20 cellular contexts compared by ENCODE assay signal in genomic region chr1:230894032-230894431, GRCh38. TPM values are rescaled to one million over a fixed set of nuclear protein-coding genes. Genes with fewer than 3 reads are reported as not detected.
A peak's percentile ranks its signal among the peaks of the same experiment; 100 is the strongest.
DNase-seq lines count a peak whose midpoint lies in the region; ATAC-seq, FAIRE-seq and TF ChIP-seq lines count a peak whose summit lies in the region.
"Had no signal": no experiment of that assay in that cellular context is flagged by ENCODE, and none has a peak within 500 bp of the region (broad histone marks: within the 10 kb centered on the region; RNA-seq: fewer than 3 reads in every experiment).

No MANE protein-coding gene starts in this region.

- no peak overlapping the region for H2AFZ ChIP-seq in HepG2 (ENCODE audit: low read length)
- no peak overlapping the region for H2AFZ ChIP-seq in H1 (ENCODE audit: low read length)
- no peak overlapping the region for H2AFZ ChIP-seq in neuronal stem cell (ENCODE audit: low read length)
- H2AFZ ChIP-seq: GM23248 had no signal

- H3K23ac ChIP-seq in H1 (ENCODE audit: insufficient read length) (no peak overlapping the region), neuronal stem cell (ENCODE audit: low read depth, low read length, poor library complexity) (no peak overlapping the region)

- H2BK15ac ChIP-seq in H1 (ENCODE audit: low read length) (no peak overlapping the region), neuronal stem cell (ENCODE audit: low read length) (no peak overlapping the region)

- no peaks in the 10 kb centered on the region for H3K23me2 ChIP-seq in H1 (ENCODE audit: low read depth, low read length)

- H2BK120ac ChIP-seq in H1 (replicated peaks; ENCODE audit: low read depth, low read length), result no peak overlapping the region
- no peak overlapping the region for H2BK120ac ChIP-seq in neuronal stem cell (ENCODE audit: low read depth, low read length)

- H4K20me1 ChIP-seq in HepG2 (ENCODE audit: insufficient read depth, low read length) (no peaks in the 10 kb centered on the region), H1 (replicated peaks in 1 of 2; ENCODE audit: control insufficient read depth in 1 of 2, insufficient read depth in 2 of 2, low read length in 2 of 2) (no peaks in the 10 kb centered on the region)
- H4K20me1 ChIP-seq: BLaER1 had no signal

- no peak overlapping the region for H3K4me3 ChIP-seq in HepG2 (replicated peaks in 1 of 3; ENCODE audit: insufficient read depth in 1 of 3, low read depth in 2 of 3, low read length in 3 of 3)
- no peak overlapping the region for H3K4me3 ChIP-seq in right lobe of liver
- no peak overlapping the region for H3K4me3 ChIP-seq in H1 (ENCODE audit: extremely low read depth in 1 of 4, insufficient read depth in 2 of 4, low read depth in 3 of 4, low read length in 4 of 4)
- no peak overlapping the region for H3K4me3 ChIP-seq in neuronal stem cell (ENCODE audit: low read length in 2 of 2)
- no peak overlapping the region for H3K4me3 ChIP-seq in upper lobe of left lung
- H3K4me3 ChIP-seq: BLaER1, GM23248 had no signal

- H2AK5ac ChIP-seq in H1 (ENCODE audit: low read depth, low read length), result no peak overlapping the region
- no peak overlapping the region for H2AK5ac ChIP-seq in neuronal stem cell (ENCODE audit: low read depth, low read length)

- no peaks in the 10 kb centered on the region for H3K36me3 ChIP-seq in HepG2 (replicated peaks in 1 of 2; ENCODE audit: control insufficient read depth in 1 of 2, insufficient read depth in 2 of 2, low read length in 2 of 2)
- H3K36me3 ChIP-seq in right lobe of liver, result no peaks in the 10 kb centered on the region
- no peaks in the 10 kb centered on the region for H3K36me3 ChIP-seq in H1 (ENCODE audit: control insufficient read depth in 2 of 4, insufficient read depth in 4 of 4, low read length in 3 of 4)
- H3K36me3 ChIP-seq in neuronal stem cell (replicated peaks in 1 of 2; ENCODE audit: control insufficient read depth in 2 of 2, insufficient read depth in 2 of 2, low read length in 2 of 2), result no peaks in the 10 kb centered on the region
- no peaks in the 10 kb centered on the region for H3K36me3 ChIP-seq in upper lobe of left lung
- H3K36me3 ChIP-seq: BLaER1 had no signal

- no peaks in the 10 kb centered on the region; a peak in 2 of 5 replicates for H3K27me3 ChIP-seq in HepG2 (ENCODE audit: control insufficient read depth in 1 of 2, insufficient read depth in 2 of 2, low read length in 2 of 2)
- H3K27me3 ChIP-seq in right lobe of liver, result no peaks in the 10 kb centered on the region
- H3K27me3 ChIP-seq in H1 (replicated peaks in 1 of 4; ENCODE audit: control insufficient read depth in 3 of 4, extremely low read depth in 1 of 4, insufficient read depth in 3 of 4, low read length in 3 of 4), result no peaks in the 10 kb centered on the region; a peak in 1 of 7 replicates
- no peaks in the 10 kb centered on the region for H3K27me3 ChIP-seq in neuronal stem cell (ENCODE audit: control insufficient read depth in 3 of 3, insufficient read depth in 3 of 3, low read depth in 1 of 3, low read length in 3 of 3)
- H3K27me3 ChIP-seq in upper lobe of left lung, result no peaks in the 10 kb centered on the region
- H3K27me3 ChIP-seq: BLaER1 had no signal

- TF ChIP-seq RAD21 in HepG2 (CRISPR knock-in tag; IDR thresholded peaks at IDR 0.05) (no peak), H1 (IDR thresholded peaks at IDR 0.05 in 1 of 2, conservative IDR thresholded peaks at IDR 0.05 in 1 of 2; ENCODE audit: low read depth in 2 of 2, low read length in 2 of 2) (no peak)

- TF ChIP-seq POLR2A in HepG2 (IDR thresholded peaks at IDR 0.05; ENCODE audit: insufficient read depth in 1 of 2, low read depth in 2 of 2, low read length in 2 of 2), result no peak
- TF ChIP-seq POLR2A in right lobe of liver (IDR thresholded peaks at IDR 0.05), result no peak
- TF ChIP-seq POLR2A in H1 (IDR thresholded peaks at IDR 0.05; ENCODE audit: control extremely low read depth in 1 of 2, low read depth in 2 of 2, low read length in 2 of 2), result no peak
- TF ChIP-seq POLR2A in upper lobe of left lung (IDR thresholded peaks at IDR 0.05), result no peak

- H3K27ac ChIP-seq in HepG2 (ENCODE audit: extremely low read length, insufficient read depth, low read length) (no peak overlapping the region), right lobe of liver (no peak overlapping the region), H1 (ENCODE audit: low read depth, low read length) (no peak overlapping the region), neuronal stem cell (replicated peaks; ENCODE audit: low read length) (no peak overlapping the region), upper lobe of left lung (no peak overlapping the region)
- H3K27ac ChIP-seq: BLaER1, GM23248, HL-60 had no signal

- DNase-seq in HepG2 (ENCODE audit: low spot score), result no peak
- DNase-seq in right lobe of liver, result no peak
- no peak for DNase-seq in H1 (ENCODE audit: low read depth in 1 of 2, low spot score in 2 of 2)
- DNase-seq in neuronal stem cell (ENCODE audit: low spot score), result no peak
- DNase-seq in upper lobe of left lung, result no peak
- no peak for DNase-seq in NCI-H1930 (lab: John Stamatoyannopoulos, UW)
- no peak for DNase-seq in GM19240 (ENCODE audit: insufficient read length, low spot score)
- DNase-seq: 8988T; Calu3; CD4-positive, alpha-beta memory T cell; DND-41; GM23248; H7; HFFc6 had no signal

- H2BK12ac ChIP-seq in H1 (ENCODE audit: low read depth, low read length), result no peak overlapping the region
- no peak overlapping the region for H2BK12ac ChIP-seq in neuronal stem cell (ENCODE audit: low read length)

- H3K4ac ChIP-seq in H1 (replicated peaks; ENCODE audit: insufficient read length, low read depth, low read length), result no peak overlapping the region
- H3K4ac ChIP-seq in neuronal stem cell (ENCODE audit: low read length), result no peak overlapping the region

- no peak overlapping the region for H3K56ac ChIP-seq in H1 (replicated peaks; ENCODE audit: insufficient read length, low read depth, low read length)

- intact Hi-C loops in HepG2 (cut with micrococcal nuclease; ENCODE audit: unreplicated experiment) (no loop called here), right lobe of liver (cut with DNase I) (no loop called here)

- no peaks in the 10 kb centered on the region for H3K79me2 ChIP-seq in HepG2 (ENCODE audit: insufficient read depth, low read length)
- H3K79me2 ChIP-seq in H1 (ENCODE audit: control insufficient read depth in 1 of 2, insufficient read depth in 2 of 2, low read length in 2 of 2), result no peaks in the 10 kb centered on the region

- no TSS peak for BruUV-seq in HepG2 (replicated peaks; lab: Mats Ljungman, UMichigan)

- H2BK5ac ChIP-seq in H1 (ENCODE audit: low read depth, low read length) (no peak overlapping the region), neuronal stem cell (ENCODE audit: low read length) (no peak overlapping the region)

- no peak overlapping the region for H4K91ac ChIP-seq in H1 (replicated peaks; ENCODE audit: insufficient read length, low read length)
- H4K91ac ChIP-seq in neuronal stem cell (ENCODE audit: low read depth, low read length, poor library complexity), result no peak overlapping the region

- H4K8ac ChIP-seq in H1 (ENCODE audit: extremely low read depth, insufficient read depth, low read length), result no peak overlapping the region
- no peak overlapping the region for H4K8ac ChIP-seq in neuronal stem cell (ENCODE audit: low read depth, low read length)

- peaks cover 9% of the 10 kb centered on the region; the same call in 1 of the 2 replicates for H3K4me1 ChIP-seq in HepG2 (ENCODE audit: insufficient read depth, low read length)
- no peaks in the 10 kb centered on the region for H3K4me1 ChIP-seq in right lobe of liver
- H3K4me1 ChIP-seq in H1 (replicated peaks in 1 of 4; ENCODE audit: control insufficient read depth in 3 of 4, insufficient read depth in 4 of 4, low read length in 3 of 4), result no peaks in the 10 kb centered on the region; a peak in 1 of 7 replicates
- peaks cover 7 to 8% of the 10 kb centered on the region in 2 donors for H3K4me1 ChIP-seq in neuronal stem cell (ENCODE audit: control insufficient read depth in 2 of 2, insufficient read depth in 1 of 2, low read depth in 1 of 2, low read length in 2 of 2)
- H3K4me1 ChIP-seq in upper lobe of left lung, result peaks cover 0 to 8% (median 6%) of the 10 kb centered on the region in 4 donors
- H3K4me1 ChIP-seq: BLaER1 had no signal

- H3K18ac ChIP-seq in H1 (ENCODE audit: extremely low read depth, low read length) (no peak overlapping the region), neuronal stem cell (ENCODE audit: low read length) (peak overlapping the region; percentile 65)

- H3K4me2 ChIP-seq in HepG2 (ENCODE audit: low read depth, low read length) (no peak overlapping the region), H1 (ENCODE audit: insufficient read depth in 1 of 2, low read depth in 2 of 2, low read length in 2 of 2) (no peak overlapping the region), neuronal stem cell (ENCODE audit: insufficient read depth, low read length, poor library complexity, severe bottlenecking) (no peak overlapping the region)
- H3K4me2 ChIP-seq: BLaER1 had no signal

- FAIRE-seq in HepG2 (lab: Jason Lieb, UNC) (no peak), H1 (lab: Jason Lieb, UNC) (no peak)
- FAIRE-seq: G401.6, GM12891, GM19239 had no signal

- TF ChIP-seq CTCF in HepG2 (CRISPR knock-in tag; IDR thresholded peaks at IDR 0.05) (no peak), right lobe of liver (IDR thresholded peaks at IDR 0.05) (no peak), H1 (IDR thresholded peaks at IDR 0.05; ENCODE audit: control extremely low read depth in 1 of 3, insufficient read depth in 1 of 3, low read depth in 1 of 3, low read length in 3 of 3) (no peak), upper lobe of left lung (IDR thresholded peaks at IDR 0.05) (no peak)

- no peaks in the 10 kb centered on the region for H3K9me3 ChIP-seq in HepG2 (ENCODE audit: low read length)
- H3K9me3 ChIP-seq in right lobe of liver, result no peaks in the 10 kb centered on the region
- H3K9me3 ChIP-seq in H1 (ENCODE audit: insufficient read depth in 2 of 2, low read depth in 1 of 2, low read length in 1 of 2), result no peaks in the 10 kb centered on the region
- no peaks in the 10 kb centered on the region for H3K9me3 ChIP-seq in neuronal stem cell (replicated peaks in 1 of 2; ENCODE audit: control insufficient read depth in 2 of 2, insufficient read depth in 1 of 2, low read depth in 1 of 2, low read length in 2 of 2)
- no peaks in the 10 kb centered on the region for H3K9me3 ChIP-seq in upper lobe of left lung
- H3K9me3 ChIP-seq: BLaER1 had no signal

- H2BK20ac ChIP-seq in H1 (ENCODE audit: low read length), result no peak overlapping the region

- ATAC-seq in HepG2 (peak; percentile 83), right lobe of liver (no peak), upper lobe of left lung (ENCODE audit: low FRiP score in 2 of 2) (no peak)
- ATAC-seq: HCT116 had no signal

- H3K9ac ChIP-seq in HepG2 (ENCODE audit: insufficient read depth, low read depth, low read length) (no peak overlapping the region), H1 (replicated peaks in 1 of 4; ENCODE audit: extremely low read depth in 1 of 4, low read depth in 3 of 4, low read length in 3 of 4) (no peak overlapping the region), neuronal stem cell (ENCODE audit: low read depth, low read length, poor library complexity) (no peak overlapping the region)
- H3K9ac ChIP-seq: BLaER1, GM23248 had no signal

- POLR2A ChIA-PET in HepG2 (lab: Yijun Ruan, JAX) (no interaction called here), H1 (lab: Charles Lee; ENCODE audit: partially characterized antibody) (no interaction called here)

- in situ Hi-C loops in HepG2 (cut with HindIII; ENCODE audit: extremely low pct_ligation_motif_present, low pct_unique_long_range_greater_than_20kb), result no loop called here

- WGBS in HepG2 (ENCODE audit: low lambda C conversion rate), result 6% methylated on average over 6 of the region's 6 CpGs
- 74% methylated on average over 6 of the region's 6 CpGs for WGBS in right lobe of liver (ENCODE audit: insufficient coverage, low coverage, low lambda C conversion rate, missing lambda C conversion rate)
- 84% methylated on average over 6 of the region's 6 CpGs; no CpG with 5 or more reads in 1 of the 2 experiments for whole genome bisulfite sequencing in H1 (ENCODE audit: extremely low coverage in 1 of 2, insufficient coverage in 1 of 2, insufficient read length in 1 of 2, insufficient replicate concordance in 2 of 2, low coverage in 1 of 2, low lambda C conversion rate in 2 of 2, missing lambda C conversion rate in 1 of 2), 2 experiments
- no CpG with 5 or more reads among the region's 6 CpGs for WGBS in neuronal stem cell (ENCODE audit: extremely low coverage in 2 of 2, insufficient read length in 2 of 2, insufficient replicate concordance in 1 of 2), 2 donors
- 84 to 85% methylated on average over 6 of the region's 6 CpGs for WGBS in upper lobe of left lung, 2 donors

- TF ChIP-seq EP300 in HepG2 (IDR thresholded peaks at IDR 0.05; ENCODE audit: low read depth in 2 of 2, low read length in 2 of 2) (no peak), HepG2 (CRISPR knock-in tag; IDR thresholded peaks at IDR 0.05; ENCODE audit: borderline replicate concordance) (no peak), H1 (IDR thresholded peaks at IDR 0.05; ENCODE audit: borderline replicate concordance in 1 of 2, low read depth in 2 of 2, low read length in 2 of 2) (no peak), upper lobe of left lung (IDR thresholded peaks at IDR 0.05) (no peak)

- H4K5ac ChIP-seq in H1 (ENCODE audit: insufficient read length, low read depth, low read length), result no peak overlapping the region

- H3K79me1 ChIP-seq in H1 (ENCODE audit: low read depth, low read length), result no peaks in the 10 kb centered on the region
- H3K79me1 ChIP-seq in neuronal stem cell (ENCODE audit: low read depth, low read length), result no peaks in the 10 kb centered on the region

- no peak overlapping the region for H3K14ac ChIP-seq in H1 (ENCODE audit: insufficient read length)
- H3K14ac ChIP-seq in neuronal stem cell (ENCODE audit: low read length), result no peak overlapping the region

- CTCF ChIA-PET in HepG2 (lab: Yijun Ruan, JAX; ENCODE audit: low intra/inter-chr PET ratio, low total read pairs), result no interaction called here
- CTCF ChIA-PET in H1 (lab: Charles Lee; ENCODE audit: partially characterized antibody), result interaction anchor here (1.0 to 1.7 kb wide), 5 partner anchors 13 to 287 kb away, joined by 3 to 8 read pairs (median 3); no protein-coding TSS in a partner anchor

RNA-seq across cellular contexts. Expression of gene C1orf198, which starts 25.7 kb away (rescaled TPM):
- total RNA-seq in HepG2 (2016; rRNA removed; fragmentation: Illumina TruSeq; extraction: Trizol) (13.4 and 16.0 TPM in 2 replicates), right lobe of liver (10 to 100 TPM in 3 of 6 experiments, 1 to 10 TPM in 3; 4.2 to 33.7 (median 17.2) TPM), upper lobe of left lung (100 to 1,000 TPM in 5 of 6 donors, 10 to 100 TPM in 1; 51.3 to 241 (median 125) TPM)
- total RNA-seq in HepG2 (2016; cell fraction: cytosol; rRNA removed; fragmentation: Illumina TruSeq; extraction: Trizol; ENCODE audit: low read depth), result 1.5 and 2.5 TPM in 2 replicates
- total RNA-seq in HepG2 (2016; cell fraction: insoluble cytoplasmic fraction; rRNA removed; fragmentation: Illumina TruSeq; extraction: Trizol), result 13.4 and 14.5 TPM in 2 replicates
- 8.6 and 8.8 TPM in 2 replicates for total RNA-seq in HepG2 (2016; cell fraction: membrane; rRNA removed; fragmentation: Illumina TruSeq; extraction: Trizol)
- 8.3 and 9.9 TPM in 2 replicates for total RNA-seq in HepG2 (2016; cell fraction: nucleus; rRNA removed; fragmentation: Illumina TruSeq; extraction: Trizol)
- polyA plus RNA-seq in HepG2 (2011; rRNA removed) (12.7 and 13.7 TPM in 2 replicates), H1 (2011; rRNA removed) (29.4 and 30.6 TPM in 2 replicates)
- 11.3 and 13.6 TPM in 2 replicates for polyA plus RNA-seq in HepG2 (2011; cell fraction: cytosol; rRNA removed)
- 16.2 and 18.1 TPM in 2 replicates for polyA plus RNA-seq in HepG2 (2011; cell fraction: nucleus; rRNA removed)
- 8.9 and 9.1 TPM in 2 replicates for polyA plus RNA-seq in HepG2 (2012)
- polyA plus RNA-seq in HepG2 (2016; cell fraction: cytosol; fragmentation: Illumina TruSeq; extraction: Trizol; ENCODE audit: low read depth), result 1.5 and 1.6 TPM in 2 replicates
- 19.1 and 21.4 TPM in 2 replicates for polyA plus RNA-seq in HepG2 (2016; cell fraction: insoluble cytoplasmic fraction; fragmentation: Illumina TruSeq; extraction: Trizol; ENCODE audit: low read depth)
- polyA plus RNA-seq in HepG2 (2016; cell fraction: membrane; fragmentation: Illumina TruSeq; extraction: Trizol; ENCODE audit: low read depth), result 6.0 and 6.2 TPM in 2 replicates
- 16.8 and 17.0 TPM in 2 replicates for polyA plus RNA-seq in HepG2 (2016; cell fraction: nucleus; fragmentation: Illumina TruSeq; extraction: Trizol; ENCODE audit: insufficient read depth, low read depth)
- 15.9 and 27.8 TPM in 2 replicates for polyA minus RNA-seq in HepG2 (2011; rRNA and poly(A)+ RNA removed; ENCODE audit: low replicate concordance)
- 14.3 and 14.7 TPM in 2 replicates for polyA minus RNA-seq in HepG2 (2011; cell fraction: cytosol; rRNA and poly(A)+ RNA removed)
- 12.6 and 12.7 TPM in 2 replicates for polyA minus RNA-seq in HepG2 (2011; cell fraction: nucleus; rRNA and poly(A)+ RNA removed)
- total RNA-seq in H1 (2021; fragmentation: NEBNext Ultra II Directional; extraction: Animal tissue kit (Norgen Biotek cat#: 25700)), result 45.0 and 45.3 TPM in 2 replicates
- polyA plus RNA-seq in H1 (2011; cell fraction: cytosol; rRNA removed), result 32.2 TPM
- polyA plus RNA-seq in H1 (2011; cell fraction: nucleus; rRNA removed), result 23.1 TPM
- polyA plus RNA-seq in H1 (2012, experiment 1 of 2), result 24.6 to 27.9 TPM (median 26.5 TPM) in 4 replicates
- 29.4 TPM for polyA plus RNA-seq in H1 (2012, experiment 2 of 2)
- polyA plus RNA-seq in H1 (2013, experiment 1 of 2), result 20.2 TPM
- polyA plus RNA-seq in H1 (2013, experiment 2 of 2), result 20.4 TPM
- polyA minus RNA-seq in H1 (2011; rRNA and poly(A)+ RNA removed), result 34.2 and 34.3 TPM in 2 replicates
- 33.5 TPM for polyA minus RNA-seq in H1 (2011; cell fraction: cytosol; rRNA and poly(A)+ RNA removed)
- polyA minus RNA-seq in H1 (2011; cell fraction: nucleus; rRNA and poly(A)+ RNA removed), result 18.6 TPM
- 39.0 TPM for polyA plus RNA-seq in neuronal stem cell (2013, experiment 1 of 2)
- polyA plus RNA-seq in neuronal stem cell (2013, experiment 2 of 2), result 39.1 TPM
